In the genomic region with DNA sequence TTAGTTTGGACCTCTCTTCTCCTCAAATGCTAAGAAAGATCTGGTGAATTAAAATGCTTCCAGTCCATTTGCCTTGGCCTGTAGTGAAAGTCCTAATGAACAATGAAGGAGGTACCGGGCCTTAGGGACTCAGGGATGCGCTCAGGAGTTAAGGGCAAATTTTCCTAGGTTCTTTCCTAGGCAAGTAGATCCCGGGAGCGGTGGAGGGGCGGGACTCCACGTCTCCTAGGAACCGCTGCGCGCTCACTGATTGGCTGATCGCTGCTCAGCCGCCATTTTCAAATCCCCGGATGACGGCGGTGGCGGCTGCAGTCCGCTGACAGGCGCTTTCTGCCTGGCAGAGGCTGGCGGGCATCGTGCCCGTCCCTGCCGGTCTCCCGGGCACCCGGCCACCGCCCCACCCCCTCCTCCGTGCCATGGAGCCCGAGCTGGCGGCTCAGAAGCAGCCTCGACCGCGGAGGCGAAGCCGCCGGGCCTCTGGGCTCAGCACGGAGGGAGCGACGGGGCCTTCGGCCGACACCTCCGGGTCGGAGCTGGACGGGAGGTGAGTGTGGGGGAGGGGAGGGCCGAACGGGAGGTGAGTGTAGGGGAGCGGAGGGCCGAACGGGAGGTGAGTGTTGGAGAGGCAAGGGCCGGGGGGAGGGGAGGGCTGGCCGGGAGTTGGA, we compare ENCODE assay signal across 7 cellular contexts.
DNase-seq lines count a peak whose midpoint lies in the region; ATAC-seq and TF ChIP-seq lines count a peak whose summit lies in the region.

NET1 (plus strand) TSS at position 281 of the 665 bp plus-strand sequence; CDS start at position 417, 136 bp downstream.

- peak; percentile 59 for TF ChIP-seq POLR2A in GM18505 (IDR thresholded peaks at IDR 0.05; ENCODE audit: borderline replicate concordance, extremely low read depth, insufficient read depth, insufficient read length)

- TF ChIP-seq CTCF in astrocyte of the spinal cord (IDR thresholded peaks at IDR 0.05; ENCODE audit: low read depth, low read length) (no peak), retinal pigment epithelial cell (conservative IDR thresholded peaks at IDR 0.05; ENCODE audit: low read depth, low read length) (no peak)

- in situ Hi-C loops in astrocyte of the spinal cord (cut with HindIII; ENCODE audit: low sequenced_read_pairs), result no loop called here

- H3K4me3 ChIP-seq in astrocyte of the spinal cord (ENCODE audit: low read depth, low read length) (peak within 1 kb of the TSS; percentile 61), retinal pigment epithelial cell (ENCODE audit: low read length) (peak within 1 kb of the TSS; percentile 71)

- peak; percentile 83 for DNase-seq in NCI-H1694 (lab: John Stamatoyannopoulos, UW)
- peak; percentile 27 for DNase-seq in T-helper 22 cell (ENCODE audit: low read depth)
- peak; percentile 88 for DNase-seq in astrocyte of the spinal cord (ENCODE audit: low read depth, low spot score)
- peak; percentile 50 to 96 (median 89) for DNase-seq in hypothalamus (lab: John Stamatoyannopoulos, UW)
- peak; percentile 58 for DNase-seq in retinal pigment epithelial cell (ENCODE audit: low read depth)

- ATAC-seq in GM18505 (IDR thresholded peaks at IDR 0.05; ENCODE audit: unreplicated experiment), result peak; percentile 95
- peak; percentile 99 for ATAC-seq in HG02885 (IDR thresholded peaks at IDR 0.05; ENCODE audit: poor library complexity, unreplicated experiment)

Comparison
In these comparisons a context has a peak if more than half of its experiments do, and no peak if none do; other contexts are left out.
1. Peak in every context shown above with its lines: DNase-seq, ATAC-seq and H3K4me3 ChIP-seq.
2. DNase-seq: peak in every context shown above with its lines; median percentile 89 in hypothalamus; 88 in astrocyte of the spinal cord; 83 in NCI-H1694; 58 in retinal pigment epithelial cell; 27 in T-helper 22 cell.